8 cellular contexts compared by ENCODE assay signal in genomic region chr22:41832553-41833368, GRCh38. TPM values are rescaled to one million over a fixed set of nuclear protein-coding genes. Genes with fewer than 3 reads are reported as not detected.
A peak's percentile ranks its signal among the peaks of the same experiment; 100 is the strongest.
DNase-seq lines count a peak whose midpoint lies in the region; ATAC-seq and TF ChIP-seq lines count a peak whose summit lies in the region.

Gene SREBF2, plus strand, starts transcription at chr22:41833105. Its CDS starts 166 bp downstream, at chr22:41833271.

- TF ChIP-seq CTCF in GM12875 (IDR thresholded peaks at IDR 0.05; ENCODE audit: borderline replicate concordance, insufficient read depth, low read depth, low read length): peak; percentile 11; the same call in 1 of the 2 replicates
- TF ChIP-seq CTCF in cardiac muscle cell (IDR thresholded peaks at IDR 0.05; ENCODE audit: low read depth, low read length): no peak
- no peak for TF ChIP-seq CTCF in parathyroid adenoma (IDR thresholded peaks at IDR 0.05)
- no peak for TF ChIP-seq CTCF in tibial nerve (IDR thresholded peaks at IDR 0.05)

- H3K4me1 ChIP-seq in adipocyte (ENCODE audit: control insufficient read depth, insufficient read depth, low read length): peaks cover 14% of the 10 kb centered on the region
- peaks cover 19% of the 10 kb centered on the region for H3K4me1 ChIP-seq in cardiac muscle cell (ENCODE audit: low read depth)
- peaks cover 7% of the 10 kb centered on the region for H3K4me1 ChIP-seq in parathyroid adenoma
- H3K4me1 ChIP-seq in tibial nerve: peaks cover 0 to 51% (median 11%) of the 10 kb centered on the region in 4 donors

- no peaks in the 10 kb centered on the region for H3K79me2 ChIP-seq in parathyroid adenoma

- peak within 1 kb of the TSS; percentile 95 for H3K4me2 ChIP-seq in parathyroid adenoma (ENCODE audit: low read length)

- peak within 1 kb of the TSS; percentile 68 for H2AFZ ChIP-seq in parathyroid adenoma

- H3K27ac ChIP-seq in cardiac muscle cell (peak within 1 kb of the TSS; percentile 96), parathyroid adenoma (peak within 1 kb of the TSS; percentile 68), tibial nerve (peak within 1 kb of the TSS; percentile 96 to 100 (median 98))

- H3K4me3 ChIP-seq in GM12875 (ENCODE audit: low read depth, low read length): peak within 1 kb of the TSS; percentile 94
- peak within 1 kb of the TSS; percentile 89 for H3K4me3 ChIP-seq in adipocyte (ENCODE audit: low read length)
- peak within 1 kb of the TSS; percentile 65 for H3K4me3 ChIP-seq in cardiac muscle cell
- peak within 1 kb of the TSS; percentile 76 for H3K4me3 ChIP-seq in parathyroid adenoma (ENCODE audit: low read depth, low read length)
- H3K4me3 ChIP-seq in tibial nerve: peak within 1 kb of the TSS; percentile 69 to 99 (median 88)

- H3K27me3 ChIP-seq in adipocyte (replicated peaks; ENCODE audit: control insufficient read depth, insufficient read depth, low read length) (no peaks in the 10 kb centered on the region), cardiac muscle cell (no peaks in the 10 kb centered on the region), parathyroid adenoma (ENCODE audit: control insufficient read depth, insufficient read depth, low read length) (no peaks in the 10 kb centered on the region), tibial nerve (no peaks in the 10 kb centered on the region)

- ATAC-seq in HG02798 (IDR thresholded peaks at IDR 0.05; ENCODE audit: poor library complexity, unreplicated experiment): peak; percentile 87

- WGBS in tibial nerve, 2 donors: 0% methylated on average over 28 to 41 of the region's 75 CpGs

- H3K9ac ChIP-seq in adipocyte (ENCODE audit: low read length) (peak within 1 kb of the TSS; percentile 90), parathyroid adenoma (no peak within 1 kb of the TSS)

- peaks cover 13% of the 10 kb centered on the region for H3K36me3 ChIP-seq in adipocyte (ENCODE audit: control insufficient read depth, insufficient read depth, low read length, severe bottlenecking)
- peaks cover 5% of the 10 kb centered on the region for H3K36me3 ChIP-seq in cardiac muscle cell
- H3K36me3 ChIP-seq in parathyroid adenoma (ENCODE audit: control insufficient read depth, insufficient read depth, low read length): no peaks in the 10 kb centered on the region
- peaks cover 0 to 19% (median 0%) of the 10 kb centered on the region in 3 donors for H3K36me3 ChIP-seq in tibial nerve

- DNase-seq in NCI-H1436 (lab: John Stamatoyannopoulos, UW) (peak; percentile 98), T follicular helper cell (ENCODE audit: low read depth) (peak; percentile 99), adipocyte (ENCODE audit: low read depth) (peak; percentile 100), cardiac muscle cell (ENCODE audit: low read depth in 1 of 2, low spot score in 1 of 2) (peak; percentile 100), tibial nerve (ENCODE audit: low spot score in 2 of 2) (peak; percentile 99 to 100)

- TF ChIP-seq POLR2A in tibial nerve (IDR thresholded peaks at IDR 0.05): peak; percentile 57 to 93

- peak; percentile 92 to 98 for TF ChIP-seq EP300 in tibial nerve (IDR thresholded peaks at IDR 0.05)

- H3K9me3 ChIP-seq in adipocyte (ENCODE audit: control insufficient read depth, low read length): no peaks in the 10 kb centered on the region
- no peaks in the 10 kb centered on the region for H3K9me3 ChIP-seq in cardiac muscle cell (ENCODE audit: low read depth)
- H3K9me3 ChIP-seq in parathyroid adenoma (ENCODE audit: control insufficient read depth, low read length): no peaks in the 10 kb centered on the region
- no peaks in the 10 kb centered on the region for H3K9me3 ChIP-seq in tibial nerve

RNA-seq across cellular contexts. Expression of gene SREBF2, which starts in this region (rescaled TPM):
- total RNA-seq in cardiac muscle cell (259 and 273 TPM in 2 replicates), tibial nerve (100 to 1,000 TPM in 3 of 4 donors, 10 to 100 TPM in 1; 73.5 to 157 (median 129) TPM)
- 225 and 238 TPM in 2 replicates for polyA plus RNA-seq in cardiac muscle cell

Comparison
In these comparisons a context has a peak if more than half of its experiments do, and no peak if none do; other contexts are left out.
1. Peak in every context shown above with its lines: DNase-seq, ATAC-seq, H3K4me3 ChIP-seq and H3K27ac ChIP-seq.